ENCODE assay signal across 9 cellular contexts in genomic region chr1:151989131-151989868, GRCh38. TPM values are rescaled to one million over a fixed set of nuclear protein-coding genes. Genes with fewer than 3 reads are reported as not detected.
DNase-seq lines count a peak whose midpoint lies in the region; ATAC-seq and TF ChIP-seq lines count a peak whose summit lies in the region.
"Had no signal": no experiment of that assay in that cellular context is flagged by ENCODE, and none has a peak within 500 bp of the region (broad histone marks: within the 10 kb centered on the region; RNA-seq: fewer than 3 reads in every experiment).

No MANE protein-coding gene starts in this region.

- peaks cover 15% of the 10 kb centered on the region for H3K36me3 ChIP-seq in thoracic aorta

- H3K4me1 ChIP-seq in thoracic aorta (ENCODE audit: control insufficient read depth in 1 of 2, low read depth in 2 of 2), result peaks cover 45 to 60% of the 10 kb centered on the region in 2 donors

- no peaks in the 10 kb centered on the region for H3K9me3 ChIP-seq in thoracic aorta

- H3K4me3 Mint-ChIP-seq in activated naive CD8-positive, alpha-beta T cell treated with anti-CD3 and anti-CD28 coated beads, Interleukin-2, amount 50 U/mL, for 24 hours, result no peak overlapping the region
- H3K4me3 Mint-ChIP-seq: activated naive CD4-positive, alpha-beta T cell treated with anti-CD3 and anti-CD28 coated beads, Interleukin-2, amount 50 U/mL, for 24 hours had no signal

- peaks cover 80% of the 10 kb centered on the region for H3K4me1 Mint-ChIP-seq in activated naive CD8-positive, alpha-beta T cell treated with anti-CD3 and anti-CD28 coated beads, Interleukin-2, amount 50 U/mL, for 24 hours

- peak overlapping the region; percentile 96 for H3K4me3 ChIP-seq in AG10803 (ENCODE audit: low read length)
- peak overlapping the region; percentile 1 for H3K4me3 ChIP-seq in thoracic aorta

- H3K36me3 Mint-ChIP-seq in activated naive CD8-positive, alpha-beta T cell treated with anti-CD3 and anti-CD28 coated beads, Interleukin-2, amount 50 U/mL, for 24 hours (ENCODE audit: low read depth), result peaks cover 34% of the 10 kb centered on the region

- ATAC-seq in activated naive CD8-positive, alpha-beta T cell treated with anti-CD3 and anti-CD28 coated beads, Interleukin-2, amount 50 U/mL, for 24 hours, result peak; percentile 60
- ATAC-seq in thoracic aorta (ENCODE audit: insufficient number of reproducible peaks, low FRiP score, low read depth) (peak; percentile 19), HG03045 (IDR thresholded peaks at IDR 0.05; ENCODE audit: unreplicated experiment) (no peak)

- no peak for TF ChIP-seq CTCF in AG10803 (conservative IDR thresholded peaks at IDR 0.05; ENCODE audit: low read length)
- TF ChIP-seq CTCF in thoracic aorta (IDR thresholded peaks at IDR 0.05), result no peak

- no peaks in the 10 kb centered on the region for H3K27me3 Mint-ChIP-seq in activated naive CD8-positive, alpha-beta T cell treated with anti-CD3 and anti-CD28 coated beads, Interleukin-2, amount 50 U/mL, for 24 hours
- H3K27me3 Mint-ChIP-seq: activated naive CD4-positive, alpha-beta T cell treated with anti-CD3 and anti-CD28 coated beads, Interleukin-2, amount 50 U/mL, for 24 hours had no signal

- peak; percentile 92 for DNase-seq in AG10803 (ENCODE audit: low read depth)
- DNase-seq in NOMO-1 treated with DMSO at 0.1 percent for 48 hours (lab: John Stamatoyannopoulos, UW; ENCODE audit: unreplicated experiment), result peak; percentile 87
- DNase-seq in activated naive CD8-positive, alpha-beta T cell treated with anti-CD3 and anti-CD28 coated beads, Interleukin-2, amount 50 U/mL, for 24 hours, result peak; percentile 58
- peak; percentile 84 for DNase-seq in kidney glomerular epithelial cell (lab: John Stamatoyannopoulos, UW)
- no peak for DNase-seq in thoracic aorta (ENCODE audit: low spot score)
- DNase-seq in DMS114 treated with DMSO at 0.1 percent for 48 hours (lab: John Stamatoyannopoulos, UW; ENCODE audit: unreplicated experiment), result no peak
- no peak for DNase-seq in NCI-H748 (lab: John Stamatoyannopoulos, UW; ENCODE audit: unreplicated experiment)

- H3K27ac ChIP-seq in thoracic aorta, result peak overlapping the region; percentile 62 to 80

- H3K27me3 ChIP-seq in thoracic aorta (replicated peaks; ENCODE audit: insufficient read depth), result no peaks in the 10 kb centered on the region

- peak overlapping the region; percentile 19 for H3K27ac Mint-ChIP-seq in activated naive CD8-positive, alpha-beta T cell treated with anti-CD3 and anti-CD28 coated beads, Interleukin-2, amount 50 U/mL, for 24 hours
- H3K27ac Mint-ChIP-seq: activated naive CD4-positive, alpha-beta T cell treated with anti-CD3 and anti-CD28 coated beads, Interleukin-2, amount 50 U/mL, for 24 hours had no signal

- no peaks in the 10 kb centered on the region for H3K9me3 Mint-ChIP-seq in activated naive CD8-positive, alpha-beta T cell treated with anti-CD3 and anti-CD28 coated beads, Interleukin-2, amount 50 U/mL, for 24 hours
- H3K9me3 Mint-ChIP-seq: activated naive CD4-positive, alpha-beta T cell treated with anti-CD3 and anti-CD28 coated beads, Interleukin-2, amount 50 U/mL, for 24 hours had no signal

RNA-seq across cellular contexts. Expression of gene S100A10, which starts 4.4 kb away (rescaled TPM):
- 100 to 1,000 TPM in 1 of 2 donors, 10 to 100 TPM in 1; 47.0 to 107 TPM for total RNA-seq in thoracic aorta

RNA-seq across cellular contexts. Expression of gene S100A11, which starts 47.5 kb away (rescaled TPM):
- total RNA-seq in thoracic aorta, result 100 to 1,000 TPM; 196 to 210 TPM

Comparison
In these comparisons a context has a peak if more than half of its experiments do, and no peak if none do; other contexts are left out.
1. DNase-seq: peak in AG10803 (single experiment), NOMO-1 treated with DMSO at 0.1 percent for 48 hours (single experiment), activated naive CD8-positive, alpha-beta T cell treated with anti-CD3 and anti-CD28 coated beads, Interleukin-2, amount 50 U/mL, for 24 hours (single experiment) and kidney glomerular epithelial cell (single experiment); none in thoracic aorta (single experiment), DMS114 treated with DMSO at 0.1 percent for 48 hours (single experiment) and NCI-H748 (single experiment).